ENCODE assay signal across 9 cellular contexts in genomic region chr18:46332956-46333355, GRCh38.
DNase-seq lines count a peak whose midpoint lies in the region; ATAC-seq and TF ChIP-seq lines count a peak whose summit lies in the region.
"Had no signal": no experiment of that assay in that cellular context is flagged by ENCODE, and none has a peak within 500 bp of the region (broad histone marks: within the 10 kb centered on the region; RNA-seq: fewer than 3 reads in every experiment).

No MANE protein-coding gene starts in this region.

- DNase-seq in Ammon's horn (ENCODE audit: low spot score) (peak; percentile 21), HL-60 (ENCODE audit: low read depth in 1 of 2, low spot score in 1 of 2) (peak in 1 of 2 experiments; percentile 19), mammary epithelial cell (no peak), mesenteric fat pad (ENCODE audit: low spot score) (peak; percentile 79), HUDEP-2 (lab: John Stamatoyannopoulos, UW; ENCODE audit: unreplicated experiment in 76 of 76) (no peak)
- DNase-seq: cerebellar nuclear complex had no signal

- in situ Hi-C loops in mammary epithelial cell (cut with MboI; ENCODE audit: low sequenced_read_pairs in 2 of 2): no loop called here

- H4K20me1 ChIP-seq in mammary epithelial cell (ENCODE audit: insufficient read depth, low read length): no peaks in the 10 kb centered on the region

- no TSS peak for BruUV-seq in mammary epithelial cell (replicated peaks; lab: Mats Ljungman, UMichigan)

- intact Hi-C loops in mammary epithelial cell (cut with micrococcal nuclease): no loop called here

- H3K27ac ChIP-seq in HL-60 (replicated peaks) (peak overlapping the region; percentile 73), mammary epithelial cell (ENCODE audit: insufficient read depth, low read depth, low read length) (no peak overlapping the region)

- TF ChIP-seq POLR2A in GM18505 (IDR thresholded peaks at IDR 0.05; ENCODE audit: borderline replicate concordance, extremely low read depth, insufficient read depth, insufficient read length): no peak

- no peaks in the 10 kb centered on the region for H3K9me3 ChIP-seq in mammary epithelial cell (replicated peaks; ENCODE audit: insufficient read depth, low read length)

- H3K4me1 ChIP-seq in mammary epithelial cell (ENCODE audit: insufficient read depth, low read length): peaks cover 16% of the 10 kb centered on the region

- 21% methylated on average over 9 of the region's 9 CpGs for WGBS in mammary epithelial cell (ENCODE audit: low coverage, missing lambda C conversion rate)

- H3K4me3 ChIP-seq in HL-60 (replicated peaks; ENCODE audit: insufficient read depth, low read length) (peak overlapping the region; percentile 80), mammary epithelial cell (replicated peaks in 1 of 3; ENCODE audit: insufficient read depth in 1 of 3, low read depth in 2 of 3, low read length in 3 of 3) (no peak overlapping the region)

- ATAC-seq in GM21619 (IDR thresholded peaks at IDR 0.05; ENCODE audit: unreplicated experiment): no peak
- no peak for ATAC-seq in GM18505 (IDR thresholded peaks at IDR 0.05; ENCODE audit: unreplicated experiment)
- no peak for ATAC-seq in GM21529 (IDR thresholded peaks at IDR 0.05; ENCODE audit: unreplicated experiment)

- peak overlapping the region; percentile 75 for H3K4me2 ChIP-seq in mammary epithelial cell (ENCODE audit: insufficient read depth, low read depth, low read length)

- CTCF ChIA-PET in mammary epithelial cell (lab: Charles Lee; ENCODE audit: low non-redundant PET): no interaction called here

- no peak for TF ChIP-seq CTCF in HL-60 (IDR thresholded peaks at IDR 0.05; ENCODE audit: insufficient read depth, low read length)
- TF ChIP-seq CTCF in mammary epithelial cell (conservative IDR thresholded peaks at IDR 0.05 in 1 of 2, IDR thresholded peaks at IDR 0.05 in 1 of 2; ENCODE audit: extremely low read depth in 1 of 2, insufficient read depth in 1 of 2, low read depth in 1 of 2, low read length in 2 of 2): no peak

- H3K27me3 ChIP-seq in HL-60 (ENCODE audit: insufficient read depth, poor library complexity, severe bottlenecking) (no peaks in the 10 kb centered on the region), mammary epithelial cell (ENCODE audit: insufficient read depth, low read length) (no peaks in the 10 kb centered on the region)

- H2AFZ ChIP-seq in mammary epithelial cell (ENCODE audit: low read depth, low read length): peak overlapping the region; percentile 64

- dilution Hi-C loops in mammary epithelial cell (cut with HindIII; ENCODE audit: low sequenced_read_pairs): loop anchor here (5.0 kb wide), 1 partner anchor 51 kb away; no protein-coding TSS in a partner anchor

- peaks cover 2% of the 10 kb centered on the region for H3K79me2 ChIP-seq in mammary epithelial cell (ENCODE audit: insufficient read depth, low read length)

- H3K9ac ChIP-seq in mammary epithelial cell (ENCODE audit: insufficient read depth, low read length): no peak overlapping the region

- no peaks in the 10 kb centered on the region for H3K36me3 ChIP-seq in mammary epithelial cell (ENCODE audit: insufficient read depth, low read length)

Comparison
In these comparisons a context has a peak if more than half of its experiments do, and no peak if none do; other contexts are left out.
1. DNase-seq: peak in Ammon's horn (single experiment) and mesenteric fat pad (single experiment); none in mammary epithelial cell (single experiment) and HUDEP-2 (0 of 76).